ENCODE assay signal across 8 cellular contexts in genomic region chr12:47223848-47224213, GRCh38.
DNase-seq lines count a peak whose midpoint lies in the region; ATAC-seq and TF ChIP-seq lines count a peak whose summit lies in the region.

No MANE protein-coding gene starts in this region.

- no peak for DNase-seq in CD4-positive, CD25-positive, alpha-beta regulatory T cell
- peak; percentile 57 for DNase-seq in NCI-H1092 treated with DMSO at 0.1 percent for 48 hours (lab: John Stamatoyannopoulos, UW)
- peak; percentile 69 for DNase-seq in colonic mucosa
- peak; percentile 65 for DNase-seq in myocyte (ENCODE audit: low read depth)
- DNase-seq in stimulated activated naive CD4-positive, alpha-beta T cell (lab: John Stamatoyannopoulos, UW), result no peak
- DNase-seq in GM13977 (ENCODE audit: low spot score), result no peak

- peaks cover 40 to 87% (median 68%) of the 10 kb centered on the region in 4 donors for H3K4me1 Mint-ChIP-seq in CD4-positive, CD25-positive, alpha-beta regulatory T cell

- H3K27ac Mint-ChIP-seq in CD4-positive, CD25-positive, alpha-beta regulatory T cell, result peak overlapping the region; percentile 91 to 99 (median 95)

- H3K4me1 ChIP-seq in CD4-positive, CD25-positive, alpha-beta regulatory T cell (ENCODE audit: control insufficient read depth, insufficient read depth, low read length, poor library complexity, severe bottlenecking), result peaks cover 75% of the 10 kb centered on the region
- H3K4me1 ChIP-seq in colonic mucosa, result peaks cover 20% of the 10 kb centered on the region

- H3K36me3 ChIP-seq in CD4-positive, CD25-positive, alpha-beta regulatory T cell (ENCODE audit: control insufficient read depth, insufficient read depth, low read length), result peaks cover 56% of the 10 kb centered on the region
- no peaks in the 10 kb centered on the region for H3K36me3 ChIP-seq in colonic mucosa

- no peaks in the 10 kb centered on the region for H3K27me3 Mint-ChIP-seq in CD4-positive, CD25-positive, alpha-beta regulatory T cell

- peaks cover 58% of the 10 kb centered on the region for H3K36me3 Mint-ChIP-seq in CD4-positive, CD25-positive, alpha-beta regulatory T cell

- no peak for ATAC-seq in CD4-positive, CD25-positive, alpha-beta regulatory T cell (ENCODE audit: low read depth in 2 of 2)
- ATAC-seq in HG02623 (IDR thresholded peaks at IDR 0.05; ENCODE audit: unreplicated experiment) (no peak), HG02973 (IDR thresholded peaks at IDR 0.05; ENCODE audit: unreplicated experiment) (no peak)

- in situ Hi-C loops in GM13977 (cut with MboI; ENCODE audit: low pct_unique_long_range_greater_than_20kb, low sequenced_read_pairs, unreplicated experiment), result no loop called here

- H3K27ac ChIP-seq in CD4-positive, CD25-positive, alpha-beta regulatory T cell (ENCODE audit: insufficient read depth, low read length, poor library complexity, severe bottlenecking), result peak overlapping the region; percentile 75
- peak overlapping the region; percentile 55 for H3K27ac ChIP-seq in colonic mucosa

- intact Hi-C loops in colonic mucosa (cut with DNase I), result loop anchor here (10.0 kb wide), 1 partner anchor 149 kb away; the partner anchor contains the start of genes AMIGO2 and PCED1B

- TF ChIP-seq CTCF in colonic mucosa (IDR thresholded peaks at IDR 0.05) (no peak), GM13977 (IDR thresholded peaks at IDR 0.05; ENCODE audit: extremely low read depth, insufficient read depth, missing control alignments) (no peak)

- H3K9me3 Mint-ChIP-seq in CD4-positive, CD25-positive, alpha-beta regulatory T cell, result peaks cover 0 to 1% (median 0%) of the 10 kb centered on the region in 7 donors

- no peaks in the 10 kb centered on the region for H3K27me3 ChIP-seq in CD4-positive, CD25-positive, alpha-beta regulatory T cell (ENCODE audit: control insufficient read depth, insufficient read depth, low read length)
- no peaks in the 10 kb centered on the region for H3K27me3 ChIP-seq in colonic mucosa

- H3K4me3 ChIP-seq in CD4-positive, CD25-positive, alpha-beta regulatory T cell (ENCODE audit: low read depth, low read length), result peak overlapping the region; percentile 81
- H3K4me3 ChIP-seq in colonic mucosa, result no peak overlapping the region

- H3K9me3 ChIP-seq in CD4-positive, CD25-positive, alpha-beta regulatory T cell (ENCODE audit: control insufficient read depth in 2 of 2, low read length in 2 of 2), result no peaks in the 10 kb centered on the region
- H3K9me3 ChIP-seq in colonic mucosa, result no peaks in the 10 kb centered on the region

- H3K9ac ChIP-seq in colonic mucosa (ENCODE audit: low read depth in 2 of 2, low read length in 2 of 2), result peak overlapping the region in 1 of 2 donors; percentile 42

- peak overlapping the region; percentile 85 to 93 (median 87) for H3K4me3 Mint-ChIP-seq in CD4-positive, CD25-positive, alpha-beta regulatory T cell

Comparison
In these comparisons a context has a peak if more than half of its experiments do, and no peak if none do; other contexts are left out.
1. DNase-seq: peak in NCI-H1092 treated with DMSO at 0.1 percent for 48 hours (single experiment), colonic mucosa (single experiment) and myocyte (single experiment); none in CD4-positive, CD25-positive, alpha-beta regulatory T cell (0 of 3), stimulated activated naive CD4-positive, alpha-beta T cell (0 of 6) and GM13977 (single experiment).